Comparison of ENCODE assay signal across 17 cellular contexts in the genomic region with DNA sequence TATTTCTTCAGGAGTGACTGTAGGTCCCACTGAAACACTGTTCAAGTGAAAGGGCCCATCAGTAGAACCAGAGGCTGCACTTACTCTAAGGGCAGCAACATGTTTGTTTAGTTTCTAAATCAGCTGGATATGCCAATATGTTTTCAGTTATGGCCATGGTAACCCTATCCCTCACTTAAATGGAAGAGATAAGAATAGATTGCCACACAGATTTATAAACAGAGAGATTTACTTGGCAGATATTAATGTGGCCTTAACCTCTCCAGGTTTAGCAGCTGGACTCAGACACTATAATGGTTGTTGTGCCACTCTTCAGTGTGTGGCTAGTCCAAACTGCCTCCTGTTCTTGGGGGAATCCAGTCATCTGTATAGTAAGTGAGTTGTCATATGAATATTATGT.
DNase-seq lines count a peak whose midpoint lies in the region; ATAC-seq and TF ChIP-seq lines count a peak whose summit lies in the region.
"Had no signal": no experiment of that assay in that cellular context is flagged by ENCODE, and none has a peak within 500 bp of the region (broad histone marks: within the 10 kb centered on the region; RNA-seq: fewer than 3 reads in every experiment).

No MANE protein-coding gene starts in this region.

- no peak for TF ChIP-seq CTCF in psoas muscle (IDR thresholded peaks at IDR 0.05)

- H3K4me1 Mint-ChIP-seq in activated CD4-positive, alpha-beta T cell treated with anti-CD3 and anti-CD28 coated beads, Interleukin-2, amount 10 ng/mL, durations not matched to agents 24 days and 14 days, result no peaks in the 10 kb centered on the region
- H3K4me1 Mint-ChIP-seq: B cell had no signal

- H3K27ac ChIP-seq in psoas muscle, result no peak overlapping the region
- H3K27ac ChIP-seq: 22Rv1; A549; BLaER1 treated with 17β-estradiol and CSF1 and Interleukin-3, amounts not matched to agents 10 nM and 100 nM; C4-2B had no signal

- no peaks in the 10 kb centered on the region for H3K4me1 ChIP-seq in psoas muscle
- H3K4me1 ChIP-seq: A549; BLaER1 treated with 17β-estradiol and CSF1 and Interleukin-3, amounts not matched to agents 10 nM and 100 nM; Caco-2 had no signal

- H3K27ac Mint-ChIP-seq in activated CD4-positive, alpha-beta T cell treated with anti-CD3 and anti-CD28 coated beads, Interleukin-2, amount 10 ng/mL, durations not matched to agents 24 days and 14 days, result no peak overlapping the region
- H3K27ac Mint-ChIP-seq: B cell; CD4-positive, alpha-beta T cell; CD8-positive, alpha-beta T cell had no signal

- ATAC-seq in left lobe of liver (peak; percentile 97), psoas muscle (peak in 3 of 4 donors; percentile 28 to 55 (median 54))
- ATAC-seq: A549; CD8-positive, alpha-beta T cell had no signal

- H3K4me3 ChIP-seq in psoas muscle, result no peak overlapping the region
- H3K4me3 ChIP-seq: A549; BLaER1 treated with 17β-estradiol and CSF1 and Interleukin-3, amounts not matched to agents 10 nM and 100 nM had no signal

- intact Hi-C loops in psoas muscle (cut with DNase I), result no loop called here
- intact Hi-C loops in activated CD4-positive, alpha-beta T cell treated with anti-CD3 and anti-CD28 coated beads, Interleukin-2, amount 10 ng/mL, durations not matched to agents 24 days and 14 days (cut with micrococcal nuclease), result no loop called here

- no peaks in the 10 kb centered on the region for H3K27me3 ChIP-seq in psoas muscle (ENCODE audit: insufficient read depth in 3 of 3, low read length in 2 of 3)

- H3K36me3 Mint-ChIP-seq in activated CD4-positive, alpha-beta T cell treated with anti-CD3 and anti-CD28 coated beads, Interleukin-2, amount 10 ng/mL, durations not matched to agents 24 days and 14 days (ENCODE audit: low read depth), result no peaks in the 10 kb centered on the region
- H3K36me3 Mint-ChIP-seq: CD8-positive, alpha-beta T cell had no signal

- H3K9me3 Mint-ChIP-seq in activated CD4-positive, alpha-beta T cell treated with anti-CD3 and anti-CD28 coated beads, Interleukin-2, amount 10 ng/mL, durations not matched to agents 24 days and 14 days, result no peaks in the 10 kb centered on the region
- H3K9me3 Mint-ChIP-seq: CD4-positive, alpha-beta T cell; CD8-positive, alpha-beta T cell had no signal

- no peak overlapping the region for H3K4me3 Mint-ChIP-seq in activated CD4-positive, alpha-beta T cell treated with anti-CD3 and anti-CD28 coated beads, Interleukin-2, amount 10 ng/mL, durations not matched to agents 24 days and 14 days
- H3K4me3 Mint-ChIP-seq: B cell; CD4-positive, alpha-beta T cell; CD8-positive, alpha-beta T cell had no signal

- peak; percentile 1 for DNase-seq in DMS53 (lab: John Stamatoyannopoulos, UW)
- no peak for DNase-seq in DMS53 treated with DMSO at 0.1 percent for 48 hours (lab: John Stamatoyannopoulos, UW; ENCODE audit: unreplicated experiment)
- DNase-seq in left lobe of liver (ENCODE audit: low spot score), result no peak
- DNase-seq in psoas muscle, result no peak
- no peak for DNase-seq in activated CD4-positive, alpha-beta T cell treated with anti-CD3 and anti-CD28 coated beads, Interleukin-2, amount 10 ng/mL, durations not matched to agents 24 days and 14 days
- DNase-seq: AML-193; Caco-2; Calu3; CD4-positive, alpha-beta T cell; CD8-positive, alpha-beta T cell; DMS79 treated with DMSO at 0.1 percent for 48 hours; GF-D8 had no signal

- H3K36me3 ChIP-seq in psoas muscle (ENCODE audit: insufficient read depth in 1 of 2, low read depth in 1 of 2), result no peaks in the 10 kb centered on the region
- H3K36me3 ChIP-seq: BLaER1 treated with 17β-estradiol and CSF1 and Interleukin-3, amounts not matched to agents 10 nM and 100 nM had no signal

- no peaks in the 10 kb centered on the region for H3K27me3 Mint-ChIP-seq in activated CD4-positive, alpha-beta T cell treated with anti-CD3 and anti-CD28 coated beads, Interleukin-2, amount 10 ng/mL, durations not matched to agents 24 days and 14 days
- H3K27me3 Mint-ChIP-seq: B cell; CD4-positive, alpha-beta T cell had no signal

- no peaks in the 10 kb centered on the region for H3K9me3 ChIP-seq in psoas muscle
- H3K9me3 ChIP-seq: A549, Caco-2 had no signal
